In the genomic region with DNA sequence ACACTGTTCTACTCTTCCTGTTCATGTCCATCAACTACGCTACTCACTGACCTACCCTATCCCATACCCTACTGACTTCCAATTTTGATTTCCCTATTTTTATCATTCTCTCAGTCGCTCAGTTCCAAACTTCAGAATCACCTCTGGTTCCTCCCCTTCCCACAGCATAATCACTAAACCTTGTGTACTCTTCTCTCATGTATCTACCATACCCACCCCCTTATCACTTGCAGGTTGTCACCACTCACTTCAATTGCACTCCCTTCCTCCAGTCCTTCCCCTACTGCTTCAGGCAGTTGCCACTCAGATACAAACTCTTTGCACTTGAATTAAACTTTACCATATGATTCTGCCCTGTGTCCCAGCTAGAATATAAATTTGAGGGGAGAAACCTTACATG, we compare ENCODE assay signal across 1 cellular context.
TF ChIP-seq lines count a peak whose summit lies in the region.

No MANE protein-coding gene starts in this region.

TF ChIP-seq in GM23338, 12 proteins besides CTCF, POLR2A, EP300 and RAD21:
- no peak for TF ChIP-seq ZNF331 (CRISPR knock-in tag; IDR thresholded peaks at IDR 0.05; ENCODE audit: low read depth)
- no peak for TF ChIP-seq JUNB (IDR thresholded peaks at IDR 0.05; ENCODE audit: unreplicated experiment)
- no peak for TF ChIP-seq CREB1 (CRISPR knock-in tag; IDR thresholded peaks at IDR 0.05; ENCODE audit: low read depth)
- TF ChIP-seq, protein P1, sequence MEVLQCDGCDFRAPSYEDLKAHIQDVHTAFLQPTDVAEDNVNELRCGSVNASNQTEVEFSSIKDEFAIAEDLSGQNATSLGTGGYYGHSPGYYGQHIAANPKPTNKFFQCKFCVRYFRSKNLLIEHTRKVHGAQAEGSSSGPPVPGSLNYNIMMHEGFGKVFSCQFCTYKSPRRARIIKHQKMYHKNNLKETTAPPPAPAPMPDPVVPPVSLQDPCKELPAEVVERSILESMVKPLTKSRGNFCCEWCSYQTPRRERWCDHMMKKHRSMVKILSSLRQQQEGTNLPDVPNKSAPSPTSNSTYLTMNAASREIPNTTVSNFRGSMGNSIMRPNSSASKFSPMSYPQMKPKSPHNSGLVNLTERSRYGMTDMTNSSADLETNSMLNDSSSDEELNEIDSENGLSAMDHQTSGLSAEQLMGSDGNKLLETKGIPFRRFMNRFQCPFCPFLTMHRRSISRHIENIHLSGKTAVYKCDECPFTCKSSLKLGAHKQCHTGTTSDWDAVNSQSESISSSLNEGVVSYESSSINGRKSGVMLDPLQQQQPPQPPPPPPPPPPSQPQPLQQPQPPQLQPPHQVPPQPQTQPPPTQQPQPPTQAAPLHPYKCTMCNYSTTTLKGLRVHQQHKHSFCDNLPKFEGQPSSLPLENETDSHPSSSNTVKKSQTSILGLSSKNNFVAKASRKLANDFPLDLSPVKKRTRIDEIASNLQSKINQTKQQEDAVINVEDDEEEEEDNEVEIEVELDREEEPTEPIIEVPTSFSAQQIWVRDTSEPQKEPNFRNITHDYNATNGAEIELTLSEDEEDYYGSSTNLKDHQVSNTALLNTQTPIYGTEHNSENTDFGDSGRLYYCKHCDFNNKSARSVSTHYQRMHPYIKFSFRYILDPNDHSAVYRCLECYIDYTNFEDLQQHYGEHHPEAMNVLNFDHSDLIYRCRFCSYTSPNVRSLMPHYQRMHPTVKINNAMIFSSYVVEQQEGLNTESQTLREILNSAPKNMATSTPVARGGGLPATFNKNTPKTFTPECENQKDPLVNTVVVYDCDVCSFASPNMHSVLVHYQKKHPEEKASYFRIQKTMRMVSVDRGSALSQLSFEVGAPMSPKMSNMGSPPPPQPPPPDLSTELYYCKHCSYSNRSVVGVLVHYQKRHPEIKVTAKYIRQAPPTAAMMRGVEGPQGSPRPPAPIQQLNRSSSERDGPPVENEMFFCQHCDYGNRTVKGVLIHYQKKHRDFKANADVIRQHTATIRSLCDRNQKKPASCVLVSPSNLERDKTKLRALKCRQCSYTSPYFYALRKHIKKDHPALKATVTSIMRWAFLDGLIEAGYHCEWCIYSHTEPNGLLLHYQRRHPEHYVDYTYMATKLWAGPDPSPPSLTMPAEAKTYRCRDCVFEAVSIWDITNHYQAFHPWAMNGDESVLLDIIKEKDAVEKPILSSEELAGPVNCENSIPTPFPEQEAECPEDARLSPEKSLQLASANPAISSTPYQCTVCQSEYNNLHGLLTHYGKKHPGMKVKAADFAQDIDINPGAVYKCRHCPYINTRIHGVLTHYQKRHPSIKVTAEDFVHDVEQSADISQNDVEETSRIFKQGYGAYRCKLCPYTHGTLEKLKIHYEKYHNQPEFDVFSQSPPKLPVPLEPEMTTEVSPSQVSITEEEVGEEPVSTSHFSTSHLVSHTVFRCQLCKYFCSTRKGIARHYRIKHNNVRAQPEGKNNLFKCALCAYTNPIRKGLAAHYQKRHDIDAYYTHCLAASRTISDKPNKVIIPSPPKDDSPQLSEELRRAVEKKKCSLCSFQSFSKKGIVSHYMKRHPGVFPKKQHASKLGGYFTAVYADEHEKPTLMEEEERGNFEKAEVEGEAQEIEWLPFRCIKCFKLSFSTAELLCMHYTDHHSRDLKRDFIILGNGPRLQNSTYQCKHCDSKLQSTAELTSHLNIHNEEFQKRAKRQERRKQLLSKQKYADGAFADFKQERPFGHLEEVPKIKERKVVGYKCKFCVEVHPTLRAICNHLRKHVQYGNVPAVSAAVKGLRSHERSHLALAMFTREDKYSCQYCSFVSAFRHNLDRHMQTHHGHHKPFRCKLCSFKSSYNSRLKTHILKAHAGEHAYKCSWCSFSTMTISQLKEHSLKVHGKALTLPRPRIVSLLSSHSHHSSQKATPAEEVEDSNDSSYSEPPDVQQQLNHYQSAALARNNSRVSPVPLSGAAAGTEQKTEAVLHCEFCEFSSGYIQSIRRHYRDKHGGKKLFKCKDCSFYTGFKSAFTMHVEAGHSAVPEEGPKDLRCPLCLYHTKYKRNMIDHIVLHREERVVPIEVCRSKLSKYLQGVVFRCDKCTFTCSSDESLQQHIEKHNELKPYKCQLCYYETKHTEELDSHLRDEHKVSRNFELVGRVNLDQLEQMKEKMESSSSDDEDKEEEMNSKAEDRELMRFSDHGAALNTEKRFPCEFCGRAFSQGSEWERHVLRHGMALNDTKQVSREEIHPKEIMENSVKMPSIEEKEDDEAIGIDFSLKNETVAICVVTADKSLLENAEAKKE (CRISPR knock-in tag; IDR thresholded peaks at IDR 0.05): no peak
- no peak for TF ChIP-seq STAT1 (IDR thresholded peaks at IDR 0.05; ENCODE audit: unreplicated experiment)
- no peak for TF ChIP-seq NANOG (IDR thresholded peaks at IDR 0.05; ENCODE audit: borderline replicate concordance)
- TF ChIP-seq, protein P2, sequence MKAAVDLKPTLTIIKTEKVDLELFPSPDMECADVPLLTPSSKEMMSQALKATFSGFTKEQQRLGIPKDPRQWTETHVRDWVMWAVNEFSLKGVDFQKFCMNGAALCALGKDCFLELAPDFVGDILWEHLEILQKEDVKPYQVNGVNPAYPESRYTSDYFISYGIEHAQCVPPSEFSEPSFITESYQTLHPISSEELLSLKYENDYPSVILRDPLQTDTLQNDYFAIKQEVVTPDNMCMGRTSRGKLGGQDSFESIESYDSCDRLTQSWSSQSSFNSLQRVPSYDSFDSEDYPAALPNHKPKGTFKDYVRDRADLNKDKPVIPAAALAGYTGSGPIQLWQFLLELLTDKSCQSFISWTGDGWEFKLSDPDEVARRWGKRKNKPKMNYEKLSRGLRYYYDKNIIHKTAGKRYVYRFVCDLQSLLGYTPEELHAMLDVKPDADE (IDR thresholded peaks at IDR 0.05): no peak
- TF ChIP-seq EZH2 (IDR thresholded peaks at IDR 0.05; ENCODE audit: low read depth, unreplicated experiment): no peak
- TF ChIP-seq, protein P3, sequence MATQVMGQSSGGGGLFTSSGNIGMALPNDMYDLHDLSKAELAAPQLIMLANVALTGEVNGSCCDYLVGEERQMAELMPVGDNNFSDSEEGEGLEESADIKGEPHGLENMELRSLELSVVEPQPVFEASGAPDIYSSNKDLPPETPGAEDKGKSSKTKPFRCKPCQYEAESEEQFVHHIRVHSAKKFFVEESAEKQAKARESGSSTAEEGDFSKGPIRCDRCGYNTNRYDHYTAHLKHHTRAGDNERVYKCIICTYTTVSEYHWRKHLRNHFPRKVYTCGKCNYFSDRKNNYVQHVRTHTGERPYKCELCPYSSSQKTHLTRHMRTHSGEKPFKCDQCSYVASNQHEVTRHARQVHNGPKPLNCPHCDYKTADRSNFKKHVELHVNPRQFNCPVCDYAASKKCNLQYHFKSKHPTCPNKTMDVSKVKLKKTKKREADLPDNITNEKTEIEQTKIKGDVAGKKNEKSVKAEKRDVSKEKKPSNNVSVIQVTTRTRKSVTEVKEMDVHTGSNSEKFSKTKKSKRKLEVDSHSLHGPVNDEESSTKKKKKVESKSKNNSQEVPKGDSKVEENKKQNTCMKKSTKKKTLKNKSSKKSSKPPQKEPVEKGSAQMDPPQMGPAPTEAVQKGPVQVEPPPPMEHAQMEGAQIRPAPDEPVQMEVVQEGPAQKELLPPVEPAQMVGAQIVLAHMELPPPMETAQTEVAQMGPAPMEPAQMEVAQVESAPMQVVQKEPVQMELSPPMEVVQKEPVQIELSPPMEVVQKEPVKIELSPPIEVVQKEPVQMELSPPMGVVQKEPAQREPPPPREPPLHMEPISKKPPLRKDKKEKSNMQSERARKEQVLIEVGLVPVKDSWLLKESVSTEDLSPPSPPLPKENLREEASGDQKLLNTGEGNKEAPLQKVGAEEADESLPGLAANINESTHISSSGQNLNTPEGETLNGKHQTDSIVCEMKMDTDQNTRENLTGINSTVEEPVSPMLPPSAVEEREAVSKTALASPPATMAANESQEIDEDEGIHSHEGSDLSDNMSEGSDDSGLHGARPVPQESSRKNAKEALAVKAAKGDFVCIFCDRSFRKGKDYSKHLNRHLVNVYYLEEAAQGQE (IDR thresholded peaks at IDR 0.05; ENCODE audit: unreplicated experiment): no peak
- TF ChIP-seq POLR2AphosphoS5 (IDR thresholded peaks at IDR 0.05; ENCODE audit: low read depth): no peak
- TF ChIP-seq EZH2phosphoT487 (IDR thresholded peaks at IDR 0.05; ENCODE audit: unreplicated experiment): no peak
- TF ChIP-seq ZNF114 (CRISPR knock-in tag; IDR thresholded peaks at IDR 0.05): no peak
